ENCODE assay signal across 11 cellular contexts in genomic region chr2:98775146-98775988, GRCh38. TPM values are rescaled to one million over a fixed set of nuclear protein-coding genes. Genes with fewer than 3 reads are reported as not detected.
DNase-seq lines count a peak whose midpoint lies in the region; ATAC-seq, FAIRE-seq and TF ChIP-seq lines count a peak whose summit lies in the region.
"Had no signal": no experiment of that assay in that cellular context is flagged by ENCODE, and none has a peak within 500 bp of the region (broad histone marks: within the 10 kb centered on the region; RNA-seq: fewer than 3 reads in every experiment).

No MANE protein-coding gene starts in this region.

- no peak overlapping the region for H2AFZ ChIP-seq in H1 (ENCODE audit: low read length)

- H3K27ac ChIP-seq in H1 (ENCODE audit: low read depth, low read length) (no peak overlapping the region), thoracic aorta (peak overlapping the region; percentile 67 to 88), heart right ventricle (no peak overlapping the region)

- no peak overlapping the region for H4K91ac ChIP-seq in H1 (replicated peaks; ENCODE audit: insufficient read length, low read length)

- ATAC-seq in thoracic aorta (ENCODE audit: insufficient number of reproducible peaks, low FRiP score, low read depth) (peak; percentile 59), HG02840 (IDR thresholded peaks at IDR 0.05; ENCODE audit: low FRiP score, unreplicated experiment) (no peak), heart right ventricle (no peak)

- peak overlapping the region; percentile 14; the same call in 1 of the 2 replicates for H3K18ac ChIP-seq in H1 (ENCODE audit: extremely low read depth, low read length)

- no peak overlapping the region for H3K56ac ChIP-seq in H1 (replicated peaks; ENCODE audit: insufficient read length, low read depth, low read length)

- H3K4me2 ChIP-seq in H1 (ENCODE audit: insufficient read depth in 1 of 2, low read depth in 2 of 2, low read length in 2 of 2), result no peak overlapping the region

- no peaks in the 10 kb centered on the region for H4K20me1 ChIP-seq in H1 (replicated peaks in 1 of 2; ENCODE audit: control insufficient read depth in 1 of 2, insufficient read depth in 2 of 2, low read length in 2 of 2)

- H3K27me3 ChIP-seq in H1 (replicated peaks in 1 of 4; ENCODE audit: control insufficient read depth in 3 of 4, extremely low read depth in 1 of 4, insufficient read depth in 3 of 4, low read length in 3 of 4), result no peaks in the 10 kb centered on the region
- no peaks in the 10 kb centered on the region for H3K27me3 ChIP-seq in thoracic aorta (replicated peaks; ENCODE audit: insufficient read depth)
- peaks cover 0 to 7% (median 0%) of the 10 kb centered on the region in 7 donors for H3K27me3 ChIP-seq in heart right ventricle

- no peaks in the 10 kb centered on the region for H3K36me3 ChIP-seq in H1 (ENCODE audit: control insufficient read depth in 2 of 4, insufficient read depth in 4 of 4, low read length in 3 of 4)
- H3K36me3 ChIP-seq in thoracic aorta, result no peaks in the 10 kb centered on the region
- H3K36me3 ChIP-seq in heart right ventricle, result no peaks in the 10 kb centered on the region

- WGBS in H1 (ENCODE audit: extremely low coverage in 1 of 2, insufficient coverage in 1 of 2, insufficient read length in 1 of 2, insufficient replicate concordance in 2 of 2, low coverage in 1 of 2, low lambda C conversion rate in 2 of 2, missing lambda C conversion rate in 1 of 2), 2 experiments, result 91% methylated on average over 21 of the region's 21 CpGs; no CpG with 5 or more reads in 1 of the 2 experiments
- WGBS in heart right ventricle, 2 donors, result 79 to 81% methylated on average over 21 of the region's 21 CpGs

- no peaks in the 10 kb centered on the region for H3K23me2 ChIP-seq in H1 (ENCODE audit: low read depth, low read length)

- no peak overlapping the region for H3K23ac ChIP-seq in H1 (ENCODE audit: insufficient read length)

- no peaks in the 10 kb centered on the region for H3K79me1 ChIP-seq in H1 (ENCODE audit: low read depth, low read length)

- TF ChIP-seq POLR2A in H1 (IDR thresholded peaks at IDR 0.05; ENCODE audit: control extremely low read depth in 1 of 2, low read depth in 2 of 2, low read length in 2 of 2), result no peak

- H3K14ac ChIP-seq in H1 (ENCODE audit: insufficient read length), result no peak overlapping the region

- TF ChIP-seq EP300 in H1 (IDR thresholded peaks at IDR 0.05; ENCODE audit: borderline replicate concordance in 1 of 2, low read depth in 2 of 2, low read length in 2 of 2), result no peak

- peak overlapping the region; percentile 61; the same call in 1 of the 2 replicates for H2BK12ac ChIP-seq in H1 (ENCODE audit: low read depth, low read length)

- no peak overlapping the region for H2BK5ac ChIP-seq in H1 (ENCODE audit: low read depth, low read length)

- H2BK15ac ChIP-seq in H1 (ENCODE audit: low read length), result peak overlapping the region; percentile 18; the same call in 1 of the 2 replicates

- 0 out of 4 replicates have a peak, but pooled peaks cover 0 to 3% of the 10 kb centered on the region in 2 experiments for H3K9me3 ChIP-seq in H1 (ENCODE audit: insufficient read depth in 2 of 2, low read depth in 1 of 2, low read length in 1 of 2)
- no peaks in the 10 kb centered on the region for H3K9me3 ChIP-seq in thoracic aorta
- no peaks in the 10 kb centered on the region for H3K9me3 ChIP-seq in heart right ventricle

- TF ChIP-seq CTCF in H1 (IDR thresholded peaks at IDR 0.05; ENCODE audit: control extremely low read depth in 1 of 3, insufficient read depth in 1 of 3, low read depth in 1 of 3, low read length in 3 of 3), result no peak
- no peak for TF ChIP-seq CTCF in thoracic aorta (IDR thresholded peaks at IDR 0.05)
- no peak for TF ChIP-seq CTCF in heart right ventricle (IDR thresholded peaks at IDR 0.05)

- intact Hi-C loops in heart right ventricle (cut with DNase I), result no loop called here

- H2BK20ac ChIP-seq in H1 (ENCODE audit: low read length), result peak overlapping the region; percentile 25; the same call in 1 of the 2 replicates

- H3K4ac ChIP-seq in H1 (replicated peaks; ENCODE audit: insufficient read length, low read depth, low read length), result no peak overlapping the region

- H2BK120ac ChIP-seq in H1 (replicated peaks; ENCODE audit: low read depth, low read length), result no peak overlapping the region

- CTCF ChIA-PET in H1 (lab: Charles Lee; ENCODE audit: partially characterized antibody), result interaction anchor here (0.6 to 1.1 kb wide), 3 partner anchors 26 to 614 kb away, joined by 3 read pairs; no protein-coding TSS in a partner anchor

- no peak overlapping the region for H4K5ac ChIP-seq in H1 (ENCODE audit: insufficient read length, low read depth, low read length)

- DNase-seq in HTR-8/SVneo (ENCODE audit: insufficient read length, low spot score) (no peak), NCI-H2196 treated with DMSO at 0.1 percent for 48 hours (lab: John Stamatoyannopoulos, UW; ENCODE audit: unreplicated experiment) (peak; percentile 86), H1 (ENCODE audit: low read depth in 1 of 2, low spot score in 2 of 2) (no peak), thoracic aorta (ENCODE audit: low spot score) (peak; percentile 20), heart right ventricle (no peak), NCI-H1417 (lab: John Stamatoyannopoulos, UW) (no peak)
- DNase-seq: HFFc6; hypothalamus; stimulated activated naive CD4-positive, alpha-beta T cell treated with Interleukin-2 at 50 U/mL for 16 hours had no signal

- no peak overlapping the region; the same call in 1 of the 2 replicates for H4K8ac ChIP-seq in H1 (ENCODE audit: extremely low read depth, insufficient read depth, low read length)

- H3K9ac ChIP-seq in H1 (replicated peaks in 1 of 4; ENCODE audit: extremely low read depth in 1 of 4, low read depth in 3 of 4, low read length in 3 of 4), result no peak overlapping the region

- FAIRE-seq in HTR-8/SVneo (lab: Jason Lieb, UNC) (peak; percentile 57), H1 (lab: Jason Lieb, UNC) (no peak)
- FAIRE-seq: GM12892 had no signal

- no peak for TF ChIP-seq RAD21 in H1 (IDR thresholded peaks at IDR 0.05 in 1 of 2, conservative IDR thresholded peaks at IDR 0.05 in 1 of 2; ENCODE audit: low read depth in 2 of 2, low read length in 2 of 2)

- no peaks in the 10 kb centered on the region for H3K79me2 ChIP-seq in H1 (ENCODE audit: control insufficient read depth in 1 of 2, insufficient read depth in 2 of 2, low read length in 2 of 2)

- no peak overlapping the region for H2AK5ac ChIP-seq in H1 (ENCODE audit: low read depth, low read length)

- POLR2A ChIA-PET in H1 (lab: Charles Lee; ENCODE audit: partially characterized antibody), result no interaction called here

- no peak overlapping the region for H3K4me3 ChIP-seq in H1 (ENCODE audit: extremely low read depth in 1 of 4, insufficient read depth in 2 of 4, low read depth in 3 of 4, low read length in 4 of 4)
- peak overlapping the region; percentile 70 for H3K4me3 ChIP-seq in thoracic aorta
- no peak overlapping the region for H3K4me3 ChIP-seq in heart right ventricle

- H3K4me1 ChIP-seq in H1 (replicated peaks in 1 of 4; ENCODE audit: control insufficient read depth in 3 of 4, insufficient read depth in 4 of 4, low read length in 3 of 4), result peaks cover 1 to 6% (median 4%) of the 10 kb centered on the region in 4 experiments; a peak in 4 of 7 replicates
- peaks cover 7 to 25% of the 10 kb centered on the region in 2 donors for H3K4me1 ChIP-seq in thoracic aorta (ENCODE audit: control insufficient read depth in 1 of 2, low read depth in 2 of 2)
- peaks cover 0 to 29% (median 10%) of the 10 kb centered on the region in 9 donors for H3K4me1 ChIP-seq in heart right ventricle

TF ChIP-seq in H1, 55 proteins besides CTCF, POLR2A, EP300 and RAD21:
- TF ChIP-seq TAF1 (IDR thresholded peaks at IDR 0.05; ENCODE audit: low read depth, low read length) (no peak), CTBP2 (IDR thresholded peaks at IDR 0.05; ENCODE audit: borderline replicate concordance, insufficient read depth, insufficient read length, low read length) (no peak), CBX5 (IDR thresholded peaks at IDR 0.05; ENCODE audit: low read depth, low read length) (no peak), POLR2AphosphoS5 (IDR thresholded peaks at IDR 0.05; ENCODE audit: low read depth, low read length) (no peak), CREB1 (IDR thresholded peaks at IDR 0.05) (no peak), KDM5A (IDR thresholded peaks at IDR 0.05; ENCODE audit: low read length) (no peak), MAX (IDR thresholded peaks at IDR 0.05) (no peak), SRF (IDR thresholded peaks at IDR 0.05; ENCODE audit: low read depth, low read length) (no peak), USF2 (IDR thresholded peaks at IDR 0.05; ENCODE audit: low read length) (no peak), NANOG (IDR thresholded peaks at IDR 0.05; ENCODE audit: insufficient read depth, low read depth, low read length, poor library complexity, severe bottlenecking) (no peak), ATF3 (IDR thresholded peaks at IDR 0.05; ENCODE audit: insufficient read depth, low read depth, low read length) (no peak)
TF ChIP-seq in H1: peak in this region for 0.

RNA-seq across cellular contexts. Expression of gene MGAT4A, which starts 44.4 kb away (rescaled TPM):
- 7.3 and 7.7 TPM in 2 replicates for total RNA-seq in H1 (2021; fragmentation: NEBNext Ultra II Directional; extraction: Animal tissue kit (Norgen Biotek cat#: 25700))
- polyA plus RNA-seq in H1 (2011; rRNA removed) (0.88 and 1.4 TPM in 2 replicates), heart right ventricle (1 to 10 TPM; 4.6 to 7.2 TPM)
- polyA plus RNA-seq in H1 (2011; cell fraction: cytosol; rRNA removed), result 1.1 TPM
- polyA plus RNA-seq in H1 (2011; cell fraction: nucleus; rRNA removed), result 0.77 TPM
- polyA plus RNA-seq in H1 (2012, experiment 1 of 2), result 2.2 to 4.4 TPM (median 2.8 TPM) in 4 replicates
- 0.76 TPM for polyA plus RNA-seq in H1 (2012, experiment 2 of 2)
- polyA plus RNA-seq in H1 (2013, experiment 1 of 2), result 2.2 TPM
- polyA plus RNA-seq in H1 (2013, experiment 2 of 2), result 2.3 TPM
- 2.8 and 3.1 TPM in 2 replicates for polyA minus RNA-seq in H1 (2011; rRNA and poly(A)+ RNA removed)
- polyA minus RNA-seq in H1 (2011; cell fraction: cytosol; rRNA and poly(A)+ RNA removed), result 0.95 TPM
- 4.7 TPM for polyA minus RNA-seq in H1 (2011; cell fraction: nucleus; rRNA and poly(A)+ RNA removed)
- total RNA-seq in thoracic aorta (10 to 100 TPM; 44.0 to 80.8 TPM), heart right ventricle (10 to 100 TPM; 17.7 to 33.0 (median 18.7) TPM)

Comparison
In these comparisons a context has a peak if more than half of its experiments do, and no peak if none do; other contexts are left out.
1. DNase-seq: peak in NCI-H2196 treated with DMSO at 0.1 percent for 48 hours (single experiment) and thoracic aorta (single experiment); none in HTR-8/SVneo (single experiment), H1 (0 of 2), heart right ventricle (0 of 2) and NCI-H1417 (0 of 3).
2. H3K27ac ChIP-seq: peak in thoracic aorta (2 of 2); none in H1 (single experiment) and heart right ventricle (0 of 10).